ENCODE assay signal across 17 cellular contexts in the genomic region with DNA sequence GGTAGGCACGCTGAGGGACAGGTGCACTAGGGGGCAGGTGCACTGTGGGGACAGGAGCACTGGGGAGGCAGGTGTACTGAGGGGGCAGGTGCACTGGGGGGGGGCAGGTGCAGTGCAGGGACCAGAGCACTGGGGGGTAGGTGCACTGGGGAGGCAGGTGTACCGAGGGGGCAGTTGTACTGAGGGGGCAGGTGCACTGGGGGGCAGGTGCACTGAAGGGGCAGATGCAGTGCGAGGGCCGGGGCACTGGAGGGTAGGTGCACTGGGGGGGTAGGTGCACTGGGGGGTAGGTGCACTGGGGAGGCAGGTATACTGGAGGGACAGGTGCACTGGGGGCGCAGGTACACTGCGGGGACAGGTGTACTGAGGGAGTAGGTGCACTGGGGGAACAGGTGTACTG. TPM values are rescaled to one million over a fixed set of nuclear protein-coding genes. Genes with fewer than 3 reads are reported as not detected.
DNase-seq lines count a peak whose midpoint lies in the region; ATAC-seq and TF ChIP-seq lines count a peak whose summit lies in the region.
"Had no signal": no experiment of that assay in that cellular context is flagged by ENCODE, and none has a peak within 500 bp of the region (broad histone marks: within the 10 kb centered on the region; RNA-seq: fewer than 3 reads in every experiment).

No MANE protein-coding gene starts in this region.

- ATAC-seq in HG03565 (IDR thresholded peaks at IDR 0.05; ENCODE audit: unreplicated experiment) = no peak
- ATAC-seq: A549 had no signal

- in situ Hi-C loops in G401 (cut with HindIII; ENCODE audit: low sequenced_read_pairs) = no loop called here

- H3K14ac ChIP-seq in neuronal stem cell (ENCODE audit: low read length) = no peak overlapping the region

- no peaks in the 10 kb centered on the region for H3K79me1 ChIP-seq in neuronal stem cell (ENCODE audit: low read depth, low read length)

- no peak overlapping the region for H3K18ac ChIP-seq in neuronal stem cell (ENCODE audit: low read length)

- H3K4ac ChIP-seq in neuronal stem cell (ENCODE audit: low read length) = no peak overlapping the region

- H3K9me3 ChIP-seq in left ventricle myocardium inferior (replicated peaks) (no peaks in the 10 kb centered on the region), right atrium auricular region (no peaks in the 10 kb centered on the region), esophagus muscularis mucosa (no peaks in the 10 kb centered on the region), neuronal stem cell (replicated peaks in 1 of 2; ENCODE audit: control insufficient read depth in 2 of 2, insufficient read depth in 1 of 2, low read depth in 1 of 2, low read length in 2 of 2) (no peaks in the 10 kb centered on the region)
- H3K9me3 ChIP-seq: A549, Caco-2, HAP-1 had no signal

- H4K8ac ChIP-seq in neuronal stem cell (ENCODE audit: low read depth, low read length) = no peak overlapping the region

- H3K4me3 ChIP-seq in left ventricle myocardium inferior (no peak overlapping the region), right atrium auricular region (no peak overlapping the region), esophagus muscularis mucosa (no peak overlapping the region), neuronal stem cell (ENCODE audit: low read length in 2 of 2) (no peak overlapping the region)
- H3K4me3 ChIP-seq: A549, GM23248, HAP-1 had no signal

- no peak overlapping the region for H4K91ac ChIP-seq in neuronal stem cell (ENCODE audit: low read depth, low read length, poor library complexity)

- DNase-seq in left ventricle myocardium inferior = no peak
- no peak for DNase-seq in right atrium auricular region (ENCODE audit: low spot score)
- no peak for DNase-seq in esophagus muscularis mucosa (ENCODE audit: extremely low spot score)
- DNase-seq in neuronal stem cell (ENCODE audit: low spot score) = no peak
- DNase-seq in G401 (ENCODE audit: low spot score) = no peak
- DNase-seq in medulla oblongata (ENCODE audit: extremely low spot score) = no peak
- DNase-seq: AML-193; Caco-2; CD4-positive, alpha-beta T cell; GDM1; GM23248 had no signal

- no peak overlapping the region for H2BK15ac ChIP-seq in neuronal stem cell (ENCODE audit: low read length)

- H2BK12ac ChIP-seq in neuronal stem cell (ENCODE audit: low read length) = no peak overlapping the region

- H3K27ac ChIP-seq in left ventricle myocardium inferior (replicated peaks) (peak overlapping the region; percentile 81), right atrium auricular region (no peak overlapping the region), esophagus muscularis mucosa (replicated peaks in 1 of 4) (peak overlapping the region; percentile 76 to 97 (median 83)), neuronal stem cell (replicated peaks; ENCODE audit: low read length) (no peak overlapping the region)
- H3K27ac ChIP-seq: 22Rv1, A549, C4-2B, GM23248 had no signal

- intact Hi-C loops in left ventricle myocardium inferior (cut with micrococcal nuclease) = no loop called here
- intact Hi-C loops in esophagus muscularis mucosa (cut with DNase I) = loop anchor here (5.0 kb wide), 1 partner anchor 51 kb away; no protein-coding TSS in a partner anchor

- no peak for TF ChIP-seq POLR2A in esophagus muscularis mucosa (IDR thresholded peaks at IDR 0.05; ENCODE audit: low read depth)

- H3K4me2 ChIP-seq in neuronal stem cell (ENCODE audit: insufficient read depth, low read length, poor library complexity, severe bottlenecking) = no peak overlapping the region
- H3K4me2 ChIP-seq: A549 had no signal

- TF ChIP-seq CTCF in left ventricle myocardium inferior (IDR thresholded peaks at IDR 0.05; ENCODE audit: borderline replicate concordance) (no peak), right atrium auricular region (IDR thresholded peaks at IDR 0.05) (no peak), esophagus muscularis mucosa (IDR thresholded peaks at IDR 0.05) (no peak)

- H3K27me3 ChIP-seq in left ventricle myocardium inferior (ENCODE audit: low read depth) (no peaks in the 10 kb centered on the region), right atrium auricular region (no peaks in the 10 kb centered on the region), esophagus muscularis mucosa (no peaks in the 10 kb centered on the region), neuronal stem cell (ENCODE audit: control insufficient read depth in 3 of 3, insufficient read depth in 3 of 3, low read depth in 1 of 3, low read length in 3 of 3) (no peaks in the 10 kb centered on the region)

- WGBS in esophagus muscularis mucosa = 95% methylated on average over 6 of the region's 6 CpGs
- no CpG with 5 or more reads among the region's 6 CpGs for WGBS in neuronal stem cell (ENCODE audit: extremely low coverage in 2 of 2, insufficient read length in 2 of 2, insufficient replicate concordance in 1 of 2), 2 donors

- H2BK120ac ChIP-seq in neuronal stem cell (ENCODE audit: low read depth, low read length) = no peak overlapping the region

- no peak for TF ChIP-seq EP300 in esophagus muscularis mucosa (IDR thresholded peaks at IDR 0.05)

- no peak overlapping the region for H3K23ac ChIP-seq in neuronal stem cell (ENCODE audit: low read depth, low read length, poor library complexity)

- H3K36me3 ChIP-seq in left ventricle myocardium inferior (no peaks in the 10 kb centered on the region), right atrium auricular region (no peaks in the 10 kb centered on the region), esophagus muscularis mucosa (peaks cover 0 to 5% (median 0%) of the 10 kb centered on the region in 4 donors), neuronal stem cell (replicated peaks in 1 of 2; ENCODE audit: control insufficient read depth in 2 of 2, insufficient read depth in 2 of 2, low read length in 2 of 2) (no peaks in the 10 kb centered on the region)
- H3K36me3 ChIP-seq: HAP-1 had no signal

- no peak overlapping the region for H2AFZ ChIP-seq in neuronal stem cell (ENCODE audit: low read length)
- H2AFZ ChIP-seq: GM23248 had no signal

- H3K4me1 ChIP-seq in left ventricle myocardium inferior (peaks cover 49% of the 10 kb centered on the region), right atrium auricular region (peaks cover 0 to 11% of the 10 kb centered on the region in 2 donors), esophagus muscularis mucosa (peaks cover 37 to 100% (median 98%) of the 10 kb centered on the region in 4 donors), neuronal stem cell (ENCODE audit: control insufficient read depth in 2 of 2, insufficient read depth in 1 of 2, low read depth in 1 of 2, low read length in 2 of 2) (peaks cover 0 to 2% of the 10 kb centered on the region in 2 donors)
- H3K4me1 ChIP-seq: A549, Caco-2, HAP-1 had no signal

- no peak overlapping the region for H2BK5ac ChIP-seq in neuronal stem cell (ENCODE audit: low read length)

- peak overlapping the region; percentile 22 for H3K9ac ChIP-seq in neuronal stem cell (ENCODE audit: low read depth, low read length, poor library complexity)
- H3K9ac ChIP-seq: GM23248 had no signal

- no peak overlapping the region for H2AK5ac ChIP-seq in neuronal stem cell (ENCODE audit: low read depth, low read length)

RNA-seq across cellular contexts. Expression of a gene that starts 39.5 kb away (rescaled TPM):
- total RNA-seq in left ventricle myocardium inferior (19.1 TPM), right atrium auricular region (1 to 10 TPM; 8.3 to 9.7 TPM), esophagus muscularis mucosa (100 to 1,000 TPM; 221 to 446 (median 392) TPM)
- polyA plus RNA-seq in neuronal stem cell (2013, experiment 1 of 2) = 2.6 TPM
- polyA plus RNA-seq in neuronal stem cell (2013, experiment 2 of 2) = 2.5 TPM
- total RNA-seq in G401 (2014; rRNA removed; shearing (Covaris generic)) = under 0.01 and 1.1 TPM in 2 replicates
- total RNA-seq: Caco-2; CD4-positive, alpha-beta T cell; HT-29 had no signal
- polyA plus RNA-seq: A549 had no signal

Comparison
In these comparisons a context has a peak if more than half of its experiments do, and no peak if none do; other contexts are left out.
1. H3K27ac ChIP-seq: peak in left ventricle myocardium inferior (single experiment) and esophagus muscularis mucosa (4 of 4); none in right atrium auricular region (0 of 2) and neuronal stem cell (single experiment).
2. RNA of a gene that starts 39.5 kb away (total RNA-seq): 221 to 446 TPM in esophagus muscularis mucosa; 19.1 TPM in left ventricle myocardium inferior (single experiment), 8.3 to 9.7 TPM in right atrium auricular region and under 0.01 to 1.1 TPM in G401; every median in the first group is over 10 times any median in the second.